Comparison of ENCODE assay signal across 8 cellular contexts in the genomic region with DNA sequence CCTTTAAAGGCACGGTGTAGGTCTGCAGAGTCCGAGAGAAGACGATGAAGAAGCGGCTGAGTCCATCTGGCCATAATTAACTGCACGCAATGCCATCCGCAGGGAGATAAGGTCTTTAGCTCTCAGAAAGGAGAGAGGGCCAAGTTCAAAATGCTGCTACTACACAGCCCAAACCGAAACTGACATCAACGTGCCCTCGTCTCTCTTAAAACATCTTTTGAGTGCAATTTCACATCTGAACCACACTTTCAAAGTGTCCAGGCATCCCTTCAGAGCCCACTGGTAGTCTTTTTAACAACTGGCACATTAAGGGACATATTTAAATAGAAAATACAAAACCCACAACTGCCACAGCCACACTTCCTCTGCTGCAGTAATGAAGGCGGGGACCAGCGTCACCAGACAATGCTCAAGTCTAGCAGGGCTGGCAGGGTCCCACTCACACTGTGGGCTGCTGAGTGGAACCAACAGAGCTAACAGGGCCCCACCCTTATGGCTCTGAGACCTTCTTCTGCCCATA. TPM values are rescaled to one million over a fixed set of nuclear protein-coding genes. Genes with fewer than 3 reads are reported as not detected.
DNase-seq lines count a peak whose midpoint lies in the region; ATAC-seq, FAIRE-seq and TF ChIP-seq lines count a peak whose summit lies in the region.

No MANE protein-coding gene starts in this region.

- H3K4me3 ChIP-seq in foreskin fibroblast (ENCODE audit: low read depth in 1 of 2, low read length in 2 of 2) = peak overlapping the region; percentile 5 to 23

- H3K27ac Mint-ChIP-seq in activated CD4-positive, alpha-beta memory T cell treated with anti-CD3 and anti-CD28 coated beads, Interleukin-2, amount 10 ng/mL, durations not matched to agents 7 days and 5 days = peak overlapping the region; percentile 100

- H3K9me3 Mint-ChIP-seq in activated CD4-positive, alpha-beta memory T cell treated with anti-CD3 and anti-CD28 coated beads, Interleukin-2, amount 10 ng/mL, durations not matched to agents 7 days and 5 days = peaks cover 10% of the 10 kb centered on the region

- peaks cover 70% of the 10 kb centered on the region for H3K4me1 Mint-ChIP-seq in activated CD4-positive, alpha-beta memory T cell treated with anti-CD3 and anti-CD28 coated beads, Interleukin-2, amount 10 ng/mL, durations not matched to agents 7 days and 5 days

- DNase-seq in activated CD4-positive, alpha-beta memory T cell treated with anti-CD3 and anti-CD28 coated beads, Interleukin-2, amount 10 ng/mL, durations not matched to agents 7 days and 5 days = peak; percentile 80
- DNase-seq in foreskin fibroblast (peak; percentile 39 to 66), NCI-H1105 treated with DMSO at 0.1 percent for 48 hours (lab: John Stamatoyannopoulos, UW) (no peak), KG1 (lab: John Stamatoyannopoulos, UW) (no peak), HTR-8/SVneo (ENCODE audit: insufficient read length, low spot score) (no peak)
- DNase-seq in stimulated activated CD8-positive, alpha-beta memory T cell treated with anti-CD3 and anti-CD28 coated beads, Interleukin-15, amount 100 ng/mL, for 24 hours (ENCODE audit: low read depth) = peak; percentile 22

- H3K27me3 Mint-ChIP-seq in activated CD4-positive, alpha-beta memory T cell treated with anti-CD3 and anti-CD28 coated beads, Interleukin-2, amount 10 ng/mL, durations not matched to agents 7 days and 5 days = no peaks in the 10 kb centered on the region

- POLR2A ChIA-PET in activated CD4-positive, alpha-beta memory T cell treated with anti-CD3 and anti-CD28 coated beads, Interleukin-2, amount 10 ng/mL, durations not matched to agents 7 days and 5 days (lab: Charles Lee) = interaction anchor here (0.8 to 5.6 kb wide), 19 partner anchors 11 to 314 kb away, joined by 3 to 70 read pairs (median 4); a partner anchor contains a TSS

- no peak for TF ChIP-seq CTCF in foreskin fibroblast (IDR thresholded peaks at IDR 0.05; ENCODE audit: low read depth, low read length)

- peak; percentile 71 for ATAC-seq in HG03159 (IDR thresholded peaks at IDR 0.05; ENCODE audit: unreplicated experiment)

- peak overlapping the region; percentile 84 for H3K4me3 Mint-ChIP-seq in activated CD4-positive, alpha-beta memory T cell treated with anti-CD3 and anti-CD28 coated beads, Interleukin-2, amount 10 ng/mL, durations not matched to agents 7 days and 5 days

- H3K36me3 Mint-ChIP-seq in activated CD4-positive, alpha-beta memory T cell treated with anti-CD3 and anti-CD28 coated beads, Interleukin-2, amount 10 ng/mL, durations not matched to agents 7 days and 5 days (ENCODE audit: low read depth) = peaks cover 82% of the 10 kb centered on the region

- peak; percentile 34 for TF ChIP-seq POLR2A in GM19193 (IDR thresholded peaks at IDR 0.05; ENCODE audit: extremely low read depth, insufficient read depth, insufficient read length)

- FAIRE-seq in HTR-8/SVneo (lab: Jason Lieb, UNC) = no peak

- CTCF ChIA-PET in activated CD4-positive, alpha-beta memory T cell treated with anti-CD3 and anti-CD28 coated beads, Interleukin-2, amount 10 ng/mL, durations not matched to agents 7 days and 5 days (lab: Charles Lee) = interaction anchor here (1.1 to 6.4 kb wide), 6 partner anchors 22 to 227 kb away, joined by 3 to 42 read pairs (median 7); a partner anchor contains a TSS

RNA-seq across cellular contexts. Expression of a gene that starts 35.8 kb away (rescaled TPM):
- 10 to 100 TPM; 58.3 to 67.1 TPM for total RNA-seq in activated CD4-positive, alpha-beta memory T cell treated with anti-CD3 and anti-CD28 coated beads, Interleukin-2, amount 10 ng/mL, durations not matched to agents 7 days and 5 days

Comparison
In these comparisons a context has a peak if more than half of its experiments do, and no peak if none do; other contexts are left out.
1. DNase-seq: peak in activated CD4-positive, alpha-beta memory T cell treated with anti-CD3 and anti-CD28 coated beads, Interleukin-2, amount 10 ng/mL, durations not matched to agents 7 days and 5 days (single experiment), foreskin fibroblast (2 of 2) and stimulated activated CD8-positive, alpha-beta memory T cell treated with anti-CD3 and anti-CD28 coated beads, Interleukin-15, amount 100 ng/mL, for 24 hours (single experiment); none in NCI-H1105 treated with DMSO at 0.1 percent for 48 hours (single experiment), KG1 (single experiment) and HTR-8/SVneo (single experiment).